Comparison of ENCODE assay signal across 6 cellular contexts in the genomic region with DNA sequence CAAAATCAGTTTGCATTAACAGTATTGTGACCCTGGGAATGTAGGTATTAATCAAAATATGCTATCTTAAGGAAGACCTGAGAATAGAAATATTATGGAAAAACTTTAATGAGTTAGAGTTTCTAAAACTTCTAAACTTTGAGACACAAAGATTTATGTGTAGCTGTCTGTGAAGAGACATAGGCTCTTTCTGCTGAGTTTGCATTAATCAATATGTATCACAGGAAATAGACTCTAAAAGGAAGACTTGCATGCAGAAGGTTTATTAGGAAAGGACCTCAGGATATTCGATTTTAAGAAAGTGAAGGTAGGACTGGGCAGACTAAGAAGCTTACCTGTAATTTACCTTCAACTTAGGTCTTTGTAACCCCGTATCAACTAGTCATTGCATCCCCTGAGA.
"Had no signal": no experiment of that assay in that cellular context is flagged by ENCODE, and none has a peak within 500 bp of the region (broad histone marks: within the 10 kb centered on the region; RNA-seq: fewer than 3 reads in every experiment).

No MANE protein-coding gene starts in this region.

- H3K4me3 ChIP-seq: GM23248 had no signal

- DNase-seq: GM23248, GOT3, H9, Karpas-422 had no signal

- H2AFZ ChIP-seq: GM23248 had no signal

- H3K9ac ChIP-seq: GM23248, KMS-11 had no signal

- H3K27ac ChIP-seq: GM23248, HL-60, KMS-11 had no signal

- H3K4me2 ChIP-seq: KMS-11 had no signal
